In genomic region chr7:92837214-92837749, GRCh38 we compare ENCODE assay signal across 8 cellular contexts. TPM values are rescaled to one million over a fixed set of nuclear protein-coding genes. Genes with fewer than 3 reads are reported as not detected.
DNase-seq lines count a peak whose midpoint lies in the region; ATAC-seq and TF ChIP-seq lines count a peak whose summit lies in the region.

No MANE protein-coding gene starts in this region.

- TF ChIP-seq CTCF in heart left ventricle (IDR thresholded peaks at IDR 0.05): no peak
- TF ChIP-seq CTCF in fibroblast of the aortic adventitia (IDR thresholded peaks at IDR 0.05; ENCODE audit: insufficient read depth, low read length): no peak

- H3K9me3 ChIP-seq in heart left ventricle: no peaks in the 10 kb centered on the region

- H3K27ac ChIP-seq in heart left ventricle: peak overlapping the region in 11 of 12 donors; percentile 72 to 97 (median 92)
- H3K27ac ChIP-seq in skin epidermis: peak overlapping the region in 18 of 21 experiments; percentile 72 to 91 (median 84)

- no peaks in the 10 kb centered on the region for H3K27me3 ChIP-seq in heart left ventricle

- H3K4me1 ChIP-seq in heart left ventricle: peaks cover 0 to 18% (median under 1%) of the 10 kb centered on the region in 12 donors

- H3K4me3 ChIP-seq in heart left ventricle: peak overlapping the region; percentile 65 to 91 (median 85)
- peak overlapping the region; percentile 96 for H3K4me3 ChIP-seq in fibroblast of the aortic adventitia (ENCODE audit: low read depth, low read length)
- peak overlapping the region; percentile 62 to 86 (median 76) for H3K4me3 ChIP-seq in skin epidermis

- intact Hi-C loops in heart left ventricle (cut with DNase I): loop anchor here in 6 of 10 donors (5.0 to 10.0 kb wide), 4 partner anchors 52 to 218 kb away; no protein-coding TSS in a partner anchor
- intact Hi-C loops in Right ventricle myocardium superior (cut with DNase I): no loop called here

- WGBS in heart left ventricle, 4 donors: 3 to 5% (median 4%) methylated on average over 4 of the region's 4 CpGs

- TF ChIP-seq POLR2A in heart left ventricle (IDR thresholded peaks at IDR 0.05): no peak

- no peaks in the 10 kb centered on the region for H3K36me3 ChIP-seq in heart left ventricle

- DNase-seq in heart left ventricle: no peak
- no peak for DNase-seq in Right ventricle myocardium superior
- DNase-seq in SW480 (ENCODE audit: low spot score): peak; percentile 58
- DNase-seq in fibroblast of the aortic adventitia (ENCODE audit: low read depth): peak; percentile 45
- no peak for DNase-seq in SKM-1 treated with dmso at 0.1 percent for 144 hours (lab: John Stamatoyannopoulos, UW; ENCODE audit: unreplicated experiment)
- no peak for DNase-seq in NCI-H2196 (lab: John Stamatoyannopoulos, UW; ENCODE audit: unreplicated experiment)

- ATAC-seq in heart left ventricle (no peak), Right ventricle myocardium superior (ENCODE audit: poor library complexity) (no peak), HG03135 (IDR thresholded peaks at IDR 0.05; ENCODE audit: unreplicated experiment) (no peak)

RNA-seq across cellular contexts. Expression of gene CDK6, which starts 0.9 kb away (rescaled TPM):
- 10 to 100 TPM; 11.9 to 40.5 (median 20.8) TPM for total RNA-seq in heart left ventricle
- polyA plus RNA-seq in heart left ventricle: 1 to 10 TPM; 2.2 to 7.5 TPM
- 22.3 TPM for total RNA-seq in Right ventricle myocardium superior
- total RNA-seq in fibroblast of the aortic adventitia (ENCODE audit: low replicate concordance): 11.6 and 36.0 TPM in 2 replicates

Comparison
In these comparisons a context has a peak if more than half of its experiments do, and no peak if none do; other contexts are left out.
1. DNase-seq: peak in SW480 (single experiment) and fibroblast of the aortic adventitia (single experiment); none in heart left ventricle (0 of 5), Right ventricle myocardium superior (single experiment), SKM-1 treated with dmso at 0.1 percent for 144 hours (single experiment) and NCI-H2196 (single experiment).
2. Peak in every context shown above with its lines, with median percentiles within 50 percentile points of each other: H3K4me3 ChIP-seq.